ENCODE assay signal across 1 cellular context in the genomic region with DNA sequence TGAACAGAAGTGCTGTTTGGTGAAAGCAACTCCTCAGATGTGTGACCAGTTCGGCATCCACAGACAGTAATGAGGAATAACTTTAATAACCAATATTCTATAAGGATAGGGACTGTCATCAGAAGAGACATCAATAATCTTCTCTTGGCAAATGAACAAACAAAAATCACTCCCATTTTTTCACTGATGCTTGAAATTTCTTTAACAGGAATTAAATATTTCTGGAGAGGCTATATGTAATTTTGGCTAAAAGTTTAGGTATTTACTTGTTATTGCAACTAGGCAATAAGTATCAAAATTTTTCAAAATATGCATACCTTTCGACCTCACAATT.
TF ChIP-seq lines count a peak whose summit lies in the region.

No MANE protein-coding gene starts in this region.

TF ChIP-seq in IMR-90, 13 proteins besides CTCF, POLR2A, EP300 and RAD21:
- no peak for TF ChIP-seq CEBPB (IDR thresholded peaks at IDR 0.05; ENCODE audit: low read depth, low read length)
- TF ChIP-seq RFX5 (IDR thresholded peaks at IDR 0.05; ENCODE audit: low read depth, low read length) = no peak
- TF ChIP-seq MAFK (IDR thresholded peaks at IDR 0.05; ENCODE audit: low read depth, low read length) = no peak
- TF ChIP-seq, protein P1, sequence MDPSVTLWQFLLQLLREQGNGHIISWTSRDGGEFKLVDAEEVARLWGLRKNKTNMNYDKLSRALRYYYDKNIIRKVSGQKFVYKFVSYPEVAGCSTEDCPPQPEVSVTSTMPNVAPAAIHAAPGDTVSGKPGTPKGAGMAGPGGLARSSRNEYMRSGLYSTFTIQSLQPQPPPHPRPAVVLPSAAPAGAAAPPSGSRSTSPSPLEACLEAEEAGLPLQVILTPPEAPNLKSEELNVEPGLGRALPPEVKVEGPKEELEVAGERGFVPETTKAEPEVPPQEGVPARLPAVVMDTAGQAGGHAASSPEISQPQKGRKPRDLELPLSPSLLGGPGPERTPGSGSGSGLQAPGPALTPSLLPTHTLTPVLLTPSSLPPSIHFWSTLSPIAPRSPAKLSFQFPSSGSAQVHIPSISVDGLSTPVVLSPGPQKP (IDR thresholded peaks at IDR 0.05; ENCODE audit: borderline replicate concordance, low read depth, low read length) = no peak
- no peak for TF ChIP-seq FOS (IDR thresholded peaks at IDR 0.05; ENCODE audit: low read depth, low read length)
- no peak for TF ChIP-seq RCOR1 (IDR thresholded peaks at IDR 0.05; ENCODE audit: insufficient replicate concordance, low read length)
- TF ChIP-seq SMC3 (IDR thresholded peaks at IDR 0.05; ENCODE audit: low read depth, low read length) = no peak
- no peak for TF ChIP-seq BHLHE40 (IDR thresholded peaks at IDR 0.05; ENCODE audit: low read depth, low read length)
- TF ChIP-seq CHD1 (IDR thresholded peaks at IDR 0.05; ENCODE audit: low read depth, low read length) = no peak
- TF ChIP-seq NFE2L2 (IDR thresholded peaks at IDR 0.05; ENCODE audit: low read depth, low read length) = no peak
- no peak for TF ChIP-seq MXI1 (IDR thresholded peaks at IDR 0.05; ENCODE audit: borderline replicate concordance, low read depth, low read length)
- no peak for TF ChIP-seq MAZ (IDR thresholded peaks at IDR 0.05; ENCODE audit: borderline replicate concordance, low read depth, low read length)
- TF ChIP-seq, protein P2, sequence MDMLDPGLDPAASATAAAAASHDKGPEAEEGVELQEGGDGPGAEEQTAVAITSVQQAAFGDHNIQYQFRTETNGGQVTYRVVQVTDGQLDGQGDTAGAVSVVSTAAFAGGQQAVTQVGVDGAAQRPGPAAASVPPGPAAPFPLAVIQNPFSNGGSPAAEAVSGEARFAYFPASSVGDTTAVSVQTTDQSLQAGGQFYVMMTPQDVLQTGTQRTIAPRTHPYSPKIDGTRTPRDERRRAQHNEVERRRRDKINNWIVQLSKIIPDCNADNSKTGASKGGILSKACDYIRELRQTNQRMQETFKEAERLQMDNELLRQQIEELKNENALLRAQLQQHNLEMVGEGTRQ (IDR thresholded peaks at IDR 0.05; ENCODE audit: low read depth, low read length) = no peak
